Comparison of ENCODE assay signal across 1 cellular context in genomic region chrX:133868687-133869086, GRCh38.
TF ChIP-seq lines count a peak whose summit lies in the region.

No MANE protein-coding gene starts in this region.

TF ChIP-seq in GM23338, 12 proteins besides CTCF, POLR2A, EP300 and RAD21 (continued from another document):
- no peak for TF ChIP-seq ZNF462 (CRISPR knock-in tag; IDR thresholded peaks at IDR 0.05)
- TF ChIP-seq ZNF331 (CRISPR knock-in tag; IDR thresholded peaks at IDR 0.05; ENCODE audit: low read depth), result no peak
- TF ChIP-seq ETS1 (IDR thresholded peaks at IDR 0.05), result no peak
- no peak for TF ChIP-seq ZNF114 (CRISPR knock-in tag; IDR thresholded peaks at IDR 0.05)
- TF ChIP-seq EZH2phosphoT487 (IDR thresholded peaks at IDR 0.05; ENCODE audit: unreplicated experiment), result no peak
- TF ChIP-seq STAT1 (IDR thresholded peaks at IDR 0.05; ENCODE audit: unreplicated experiment), result no peak
- no peak for TF ChIP-seq POLR2AphosphoS5 (IDR thresholded peaks at IDR 0.05; ENCODE audit: low read depth)
- no peak for TF ChIP-seq JUNB (IDR thresholded peaks at IDR 0.05; ENCODE audit: unreplicated experiment)
TF ChIP-seq in GM23338: peak in this region for 0.
